Comparison of ENCODE assay signal across 1 cellular context in the genomic region with DNA sequence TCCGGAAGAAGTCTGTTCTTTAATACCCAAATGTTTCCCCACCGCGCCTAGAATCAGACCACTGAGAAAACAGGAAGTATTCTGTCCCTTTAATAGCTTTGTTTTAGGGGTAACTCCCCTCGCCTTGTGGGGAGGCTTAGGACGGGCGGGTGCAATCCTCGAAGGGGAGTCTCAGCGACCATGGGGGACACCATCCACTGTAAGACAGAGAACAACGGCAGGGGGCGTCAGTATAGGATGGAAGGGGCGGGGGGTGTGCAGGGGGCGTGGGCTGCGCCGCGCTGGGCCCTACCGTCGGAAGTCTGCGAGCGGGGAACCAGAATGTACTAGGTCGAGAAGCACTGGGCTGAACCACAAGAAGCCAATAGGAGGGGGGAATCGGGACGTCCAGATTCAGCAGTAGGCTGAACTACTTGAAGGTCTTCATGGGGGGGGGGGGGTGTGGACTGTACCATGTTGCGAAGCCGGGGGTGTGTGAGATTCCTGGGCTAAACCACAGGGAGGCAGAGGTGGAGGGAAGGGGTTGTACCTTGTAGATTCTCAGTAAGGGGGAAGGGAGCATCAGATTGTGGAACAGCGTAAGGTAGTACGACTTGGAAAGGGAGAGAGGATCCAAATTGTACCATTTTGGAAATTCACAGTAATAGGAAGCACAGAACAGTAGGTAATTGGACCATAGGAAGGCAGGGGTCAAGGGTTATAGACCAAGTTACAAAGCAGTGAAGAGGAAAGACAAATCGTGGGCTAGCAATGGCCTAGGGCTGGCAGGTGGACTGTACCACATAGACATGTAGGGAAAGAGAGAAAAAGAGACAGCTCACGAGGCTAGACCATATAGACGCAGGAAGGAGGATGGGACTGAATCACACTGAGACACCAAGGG.
TF ChIP-seq lines count a peak whose summit lies in the region.

No MANE protein-coding gene starts in this region.

TF ChIP-seq in K562, 482 proteins besides CTCF, POLR2A, EP300 and RAD21 (continued from another document and continues in another):
- TF ChIP-seq, protein P1, sequence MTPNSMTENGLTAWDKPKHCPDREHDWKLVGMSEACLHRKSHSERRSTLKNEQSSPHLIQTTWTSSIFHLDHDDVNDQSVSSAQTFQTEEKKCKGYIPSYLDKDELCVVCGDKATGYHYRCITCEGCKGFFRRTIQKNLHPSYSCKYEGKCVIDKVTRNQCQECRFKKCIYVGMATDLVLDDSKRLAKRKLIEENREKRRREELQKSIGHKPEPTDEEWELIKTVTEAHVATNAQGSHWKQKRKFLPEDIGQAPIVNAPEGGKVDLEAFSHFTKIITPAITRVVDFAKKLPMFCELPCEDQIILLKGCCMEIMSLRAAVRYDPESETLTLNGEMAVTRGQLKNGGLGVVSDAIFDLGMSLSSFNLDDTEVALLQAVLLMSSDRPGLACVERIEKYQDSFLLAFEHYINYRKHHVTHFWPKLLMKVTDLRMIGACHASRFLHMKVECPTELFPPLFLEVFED (CRISPR knock-in tag; conservative IDR thresholded peaks at IDR 0.05), result peak; percentile 51; the same call in 1 of the 2 replicates
- TF ChIP-seq ZNF586 (CRISPR knock-in tag; conservative IDR thresholded peaks at IDR 0.05), result no peak
- TF ChIP-seq MAFK (IDR thresholded peaks at IDR 0.05; ENCODE audit: low read length), result no peak
- TF ChIP-seq ZNF444 (CRISPR knock-in tag; IDR thresholded peaks at IDR 0.05), result no peak
- TF ChIP-seq THRA (IDR thresholded peaks at IDR 0.05), result no peak
- TF ChIP-seq ZNF717 (CRISPR knock-in tag; IDR thresholded peaks at IDR 0.05), result no peak
- TF ChIP-seq ZNF282 (CRISPR knock-in tag; IDR thresholded peaks at IDR 0.05), result no peak
- no peak for TF ChIP-seq TCF7 (IDR thresholded peaks at IDR 0.05; ENCODE audit: borderline replicate concordance)
- no peak; the same call in 1 of the 2 replicates for TF ChIP-seq PTTG1 (tag; IDR thresholded peaks at IDR 0.05; ENCODE audit: low read depth)
- TF ChIP-seq MIER1 (IDR thresholded peaks at IDR 0.05; ENCODE audit: low read depth), result peak; percentile 62
- TF ChIP-seq, protein P2, sequence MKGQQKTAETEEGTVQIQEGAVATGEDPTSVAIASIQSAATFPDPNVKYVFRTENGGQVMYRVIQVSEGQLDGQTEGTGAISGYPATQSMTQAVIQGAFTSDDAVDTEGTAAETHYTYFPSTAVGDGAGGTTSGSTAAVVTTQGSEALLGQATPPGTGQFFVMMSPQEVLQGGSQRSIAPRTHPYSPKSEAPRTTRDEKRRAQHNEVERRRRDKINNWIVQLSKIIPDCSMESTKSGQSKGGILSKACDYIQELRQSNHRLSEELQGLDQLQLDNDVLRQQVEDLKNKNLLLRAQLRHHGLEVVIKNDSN (CRISPR knock-in tag; IDR thresholded peaks at IDR 0.05), result no peak
- no peak for TF ChIP-seq ZNF561 (CRISPR knock-in tag; conservative IDR thresholded peaks at IDR 0.05)
- TF ChIP-seq LEF1 (IDR thresholded peaks at IDR 0.05), result peak; percentile 29
- TF ChIP-seq KAT2B (IDR thresholded peaks at IDR 0.05; ENCODE audit: low read depth, low read length), result no peak
- TF ChIP-seq TCF15 (CRISPR knock-in tag; IDR thresholded peaks at IDR 0.05), result no peak
- peak; percentile 44; the same call in 1 of the 2 replicates for TF ChIP-seq ZNF512 (tag; IDR thresholded peaks at IDR 0.05)
- TF ChIP-seq JUNB (CRISPR knock-in tag; conservative IDR thresholded peaks at IDR 0.05), result no peak
- no peak for TF ChIP-seq CBX1 (IDR thresholded peaks at IDR 0.05; ENCODE audit: low read depth)
- no peak for TF ChIP-seq TCF3 (CRISPR knock-in tag; IDR thresholded peaks at IDR 0.05)
- no peak for TF ChIP-seq U2AF2 (optimal IDR thresholded peaks at IDR 0.05; ENCODE audit: low read depth, low read length)
- TF ChIP-seq ZNF780A (CRISPR knock-in tag; IDR thresholded peaks at IDR 0.05), result no peak
- no peak for TF ChIP-seq ARHGAP35 (IDR thresholded peaks at IDR 0.05; ENCODE audit: partially characterized antibody)
- no peak; the same call in 1 of the 2 replicates for TF ChIP-seq CHAMP1 (IDR thresholded peaks at IDR 0.05)
- TF ChIP-seq ZNF184 (CRISPR knock-in tag; IDR thresholded peaks at IDR 0.05), result no peak
- TF ChIP-seq MEIS2 (IDR thresholded peaks at IDR 0.05; ENCODE audit: partially characterized antibody), result no peak
- no peak for TF ChIP-seq HSF4 (CRISPR knock-in tag; IDR thresholded peaks at IDR 0.05; ENCODE audit: borderline replicate concordance)
- no peak for TF ChIP-seq NR4A1 (CRISPR knock-in tag; IDR thresholded peaks at IDR 0.05)
- TF ChIP-seq NR4A1 (tag; IDR thresholded peaks at IDR 0.05), result peak; percentile 60; the same call in 1 of the 2 replicates
- TF ChIP-seq SP1 (CRISPR knock-in tag; IDR thresholded peaks at IDR 0.05), result peak; percentile 60
- TF ChIP-seq RBM22 (IDR thresholded peaks at IDR 0.05; ENCODE audit: low read depth, low read length, poor library complexity, severe bottlenecking), result no peak
- no peak for TF ChIP-seq HDAC6 (IDR thresholded peaks at IDR 0.05; ENCODE audit: low read depth, low read length)
- TF ChIP-seq SIX5 (IDR thresholded peaks at IDR 0.05; ENCODE audit: borderline replicate concordance in 1 of 2, insufficient read depth in 1 of 2, low read depth in 1 of 2, low read length in 2 of 2), result peak; percentile 53 to 74; a peak in 3 of 4 replicates
- no peak for TF ChIP-seq ZNF830 (CRISPR knock-in tag; IDR thresholded peaks at IDR 0.05)
- TF ChIP-seq HES1 (IDR thresholded peaks at IDR 0.05; ENCODE audit: low read depth), result 0 out of 2 replicates have a peak, but pooled peaks have one; percentile 21
- TF ChIP-seq SAFB2 (IDR thresholded peaks at IDR 0.05; ENCODE audit: borderline replicate concordance, low read depth, low read length, severe bottlenecking), result no peak
- no peak for TF ChIP-seq RAD51 (IDR thresholded peaks at IDR 0.05; ENCODE audit: borderline replicate concordance, low read depth)
- TF ChIP-seq ZBTB8A (IDR thresholded peaks at IDR 0.05; ENCODE audit: partially characterized antibody), result no peak
- no peak for TF ChIP-seq SMARCC2 (IDR thresholded peaks at IDR 0.05; ENCODE audit: low read depth)
- TF ChIP-seq TFAM (CRISPR knock-in tag; conservative IDR thresholded peaks at IDR 0.05), result no peak
- TF ChIP-seq ZNF212 (CRISPR knock-in tag; IDR thresholded peaks at IDR 0.05), result no peak
- 0 out of 2 replicates have a peak, but pooled peaks have one; percentile 22 for TF ChIP-seq OTX1 (CRISPR knock-in tag; IDR thresholded peaks at IDR 0.05)
- TF ChIP-seq FOXJ2 (tag; IDR thresholded peaks at IDR 0.05), result peak; percentile 28; the same call in 1 of the 2 replicates
- TF ChIP-seq FIP1L1 (IDR thresholded peaks at IDR 0.05; ENCODE audit: low read depth, low read length, poor library complexity, severe bottlenecking), result no peak
- no peak for TF ChIP-seq CUX1 (CRISPR knock-in tag; IDR thresholded peaks at IDR 0.05)
- TF ChIP-seq HNRNPH1 (optimal IDR thresholded peaks at IDR 0.05; ENCODE audit: low read depth, low read length), result no peak
- no peak for TF ChIP-seq ZNF354B (CRISPR knock-in tag; IDR thresholded peaks at IDR 0.05)
- peak; percentile 72 for TF ChIP-seq SMAD1 (IDR thresholded peaks at IDR 0.05; ENCODE audit: low read depth, low read length, partially characterized antibody)
- TF ChIP-seq IFI16 (CRISPR knock-in tag; IDR thresholded peaks at IDR 0.05), result no peak
- no peak for TF ChIP-seq L3MBTL2 (IDR thresholded peaks at IDR 0.05)
- no peak for TF ChIP-seq PCBP2 (IDR thresholded peaks at IDR 0.05; ENCODE audit: low read depth, low read length, poor library complexity, severe bottlenecking)
- TF ChIP-seq SRSF3 (IDR thresholded peaks at IDR 0.05; ENCODE audit: insufficient read depth, low read length), result no peak
- TF ChIP-seq RFX5 (IDR thresholded peaks at IDR 0.05; ENCODE audit: low read depth, low read length), result no peak
- no peak for TF ChIP-seq ZNF197 (CRISPR knock-in tag; IDR thresholded peaks at IDR 0.05; ENCODE audit: low read depth)
- no peak for TF ChIP-seq YBX1 (IDR thresholded peaks at IDR 0.05)
- no peak for TF ChIP-seq NFYB (IDR thresholded peaks at IDR 0.05; ENCODE audit: extremely low read depth, insufficient read length)
- TF ChIP-seq MTF1 (CRISPR knock-in tag; IDR thresholded peaks at IDR 0.05; ENCODE audit: borderline replicate concordance), result no peak
- TF ChIP-seq PTBP1 (IDR thresholded peaks at IDR 0.05; ENCODE audit: low read depth, low read length), result no peak
- no peak for TF ChIP-seq SOX6 (IDR thresholded peaks at IDR 0.05)
